In the genomic region with DNA sequence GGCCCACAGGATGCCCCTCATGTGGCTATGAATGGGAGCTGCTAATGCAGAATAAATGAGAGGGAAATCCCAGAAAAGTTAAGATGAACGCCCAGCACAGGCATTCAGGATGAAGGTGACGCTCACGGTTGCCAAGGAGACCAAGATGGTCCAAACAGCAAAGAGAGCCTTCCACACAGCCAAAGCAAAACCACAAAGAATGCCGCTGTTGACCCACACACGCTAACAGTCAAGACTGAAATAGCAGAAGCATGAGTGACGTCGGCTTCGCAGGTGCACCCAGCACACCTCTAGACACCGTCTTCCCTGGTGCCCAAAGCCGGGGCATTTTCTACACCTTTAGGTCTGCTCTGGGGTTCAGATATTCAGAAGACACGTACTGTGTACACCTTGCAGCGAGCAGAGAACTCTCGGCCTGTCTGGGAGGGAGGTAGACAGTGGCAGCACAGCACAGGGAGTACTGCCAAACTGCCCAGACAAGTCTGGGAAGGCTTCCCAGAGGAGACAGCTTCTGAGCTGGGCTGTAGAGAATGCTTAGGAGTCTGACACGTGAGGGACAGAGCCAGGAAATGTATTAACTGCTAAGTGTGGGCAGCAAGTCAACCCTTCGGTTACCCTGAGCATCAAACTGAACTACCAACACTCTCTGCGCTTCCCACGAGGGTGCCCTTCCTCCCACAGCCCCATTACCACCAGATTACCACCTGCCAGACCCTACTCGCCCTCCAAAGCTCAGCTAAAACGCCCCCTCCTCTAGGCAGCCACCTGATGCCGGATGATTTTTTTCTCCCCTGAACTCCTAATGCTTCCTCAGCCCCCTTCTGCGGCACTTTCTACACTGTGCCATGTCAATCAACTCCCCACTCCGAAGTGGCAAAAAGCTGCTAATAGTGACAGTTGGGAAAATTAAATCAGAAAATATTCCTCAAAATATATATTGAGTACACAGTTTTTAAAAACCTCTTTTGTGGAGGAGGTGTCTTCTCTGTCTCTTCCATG, we compare ENCODE assay signal across 8 cellular contexts. TPM values are rescaled to one million over a fixed set of nuclear protein-coding genes. Genes with fewer than 3 reads are reported as not detected.
DNase-seq lines count a peak whose midpoint lies in the region; ATAC-seq and TF ChIP-seq lines count a peak whose summit lies in the region.

No MANE protein-coding gene starts in this region.

- no peaks in the 10 kb centered on the region for H3K36me3 ChIP-seq in thymus (ENCODE audit: control insufficient read depth, insufficient read depth)

- peak; percentile 84 for DNase-seq in GM13976 (ENCODE audit: low spot score)
- peak; percentile 59 for DNase-seq in HPDE6-E6E7 (ENCODE audit: extremely low spot score)
- DNase-seq in epithelial cell of proximal tubule (ENCODE audit: low read depth): peak; percentile 25
- DNase-seq in DMS53 (lab: John Stamatoyannopoulos, UW): no peak
- DNase-seq in ecto neural progenitor cell (ENCODE audit: low spot score): no peak

- H3K27ac ChIP-seq in thymus (ENCODE audit: low read depth): peak overlapping the region; percentile 75

- H3K9me3 ChIP-seq in thymus (ENCODE audit: control insufficient read depth): no peaks in the 10 kb centered on the region

- 13% methylated on average over 22 of the region's 22 CpGs for WGBS in thymus

- TF ChIP-seq CTCF in GM13976 (IDR thresholded peaks at IDR 0.05; ENCODE audit: borderline replicate concordance, control extremely low read depth, extremely low read depth, insufficient read depth, missing control alignments) (no peak), epithelial cell of proximal tubule (conservative IDR thresholded peaks at IDR 0.05; ENCODE audit: low read depth, low read length) (no peak)

- H3K4me1 ChIP-seq in thymus (ENCODE audit: control insufficient read depth, insufficient read depth, low read length): peaks cover 36% of the 10 kb centered on the region

- H3K27me3 ChIP-seq in thymus (ENCODE audit: control insufficient read depth, insufficient read depth): no peaks in the 10 kb centered on the region

- H3K4me3 ChIP-seq in epithelial cell of proximal tubule (ENCODE audit: low read depth, low read length) (no peak overlapping the region), thymus (ENCODE audit: low read length) (no peak overlapping the region)

- in situ Hi-C loops in GM13976 (cut with MboI; ENCODE audit: low sequenced_read_pairs, unreplicated experiment): no loop called here

- ATAC-seq in GM21423 (IDR thresholded peaks at IDR 0.05; ENCODE audit: unreplicated experiment): peak; percentile 64
- peak; percentile 67 to 71 for ATAC-seq in activated CD4-positive, CD25-positive, alpha-beta regulatory T cell treated with anti-CD3 and anti-CD28 coated beads, Interleukin-2, amount 50 U/mL, for 24 hours

RNA-seq across cellular contexts. Expression of a gene that starts 50.1 kb away (rescaled TPM):
- total RNA-seq in epithelial cell of proximal tubule: 16.4 and 21.2 TPM in 2 replicates
- polyA plus RNA-seq in thymus: 47.4 TPM

Comparison
In these comparisons a context has a peak if more than half of its experiments do, and no peak if none do; other contexts are left out.
1. DNase-seq: peak in GM13976 (single experiment), HPDE6-E6E7 (single experiment) and epithelial cell of proximal tubule (single experiment); none in DMS53 (single experiment) and ecto neural progenitor cell (single experiment).